In genomic region chr16:70738083-70738977, GRCh38 we compare ENCODE assay signal across 8 cellular contexts. TPM values are rescaled to one million over a fixed set of nuclear protein-coding genes. Genes with fewer than 3 reads are reported as not detected.
DNase-seq lines count a peak whose midpoint lies in the region; ATAC-seq, FAIRE-seq and TF ChIP-seq lines count a peak whose summit lies in the region.

No MANE protein-coding gene starts in this region.

- H3K4me3 ChIP-seq in epithelial cell of proximal tubule (ENCODE audit: low read depth, low read length): no peak overlapping the region

- peak in 1 of 2 donors; percentile 15 for ATAC-seq in naive B cell (ENCODE audit: low read depth in 2 of 2)
- ATAC-seq in GM18511 (IDR thresholded peaks at IDR 0.05; ENCODE audit: unreplicated experiment): no peak
- ATAC-seq in GM19467 (IDR thresholded peaks at IDR 0.05; ENCODE audit: unreplicated experiment): no peak

- H3K4me1 Mint-ChIP-seq in naive B cell: peaks cover 20 to 29% (median 22%) of the 10 kb centered on the region in 3 donors

- H3K4me3 Mint-ChIP-seq in naive B cell: peak overlapping the region in 4 of 8 donors; percentile 2 to 44 (median 38)

- peaks cover 12 to 22% of the 10 kb centered on the region in 2 donors for H3K36me3 Mint-ChIP-seq in naive B cell

- DNase-seq in Daoy (ENCODE audit: low read depth) (peak; percentile 43), HTR-8/SVneo (ENCODE audit: insufficient read length, low spot score) (peak; percentile 68), UCSD-AML1 (lab: John Stamatoyannopoulos, UW; ENCODE audit: unreplicated experiment) (peak; percentile 78), epithelial cell of proximal tubule (ENCODE audit: low read depth) (no peak), naive B cell (no peak), NCI-H187 (lab: John Stamatoyannopoulos, UW) (no peak)

- no peaks in the 10 kb centered on the region for H3K27me3 Mint-ChIP-seq in naive B cell

- TF ChIP-seq CTCF in epithelial cell of proximal tubule (conservative IDR thresholded peaks at IDR 0.05; ENCODE audit: low read depth, low read length): peak; percentile 72

- H3K27ac Mint-ChIP-seq in naive B cell: peak overlapping the region; percentile 85 to 96 (median 92)

- H3K9me3 Mint-ChIP-seq in naive B cell: peaks cover 0 to 3% (median 0%) of the 10 kb centered on the region in 7 donors

- peak; percentile 69 for FAIRE-seq in HTR-8/SVneo (lab: Jason Lieb, UNC)

RNA-seq across cellular contexts. Expression of gene MTSS2, which starts 52.5 kb away (rescaled TPM):
- 3.1 and 4.5 TPM in 2 replicates for total RNA-seq in Daoy (2014; rRNA removed; shearing (Covaris generic))
- total RNA-seq in epithelial cell of proximal tubule: 12.6 and 39.8 TPM in 2 replicates
- polyA plus RNA-seq in naive B cell (ENCODE audit: low read depth in 6 of 6): not detected

Comparison
In these comparisons a context has a peak if more than half of its experiments do, and no peak if none do; other contexts are left out.
1. DNase-seq: peak in Daoy (single experiment), HTR-8/SVneo (single experiment) and UCSD-AML1 (single experiment); none in epithelial cell of proximal tubule (single experiment), naive B cell (single experiment) and NCI-H187 (0 of 2).